ENCODE assay signal across 9 cellular contexts in genomic region chr2:182715896-182716664, GRCh38. TPM values are rescaled to one million over a fixed set of nuclear protein-coding genes. Genes with fewer than 3 reads are reported as not detected.
DNase-seq lines count a peak whose midpoint lies in the region; ATAC-seq and TF ChIP-seq lines count a peak whose summit lies in the region.
"Had no signal": no experiment of that assay in that cellular context is flagged by ENCODE, and none has a peak within 500 bp of the region (broad histone marks: within the 10 kb centered on the region; RNA-seq: fewer than 3 reads in every experiment).

TSS of gene DNAJC10 (plus strand) at chr2:182716257. CDS start at chr2:182718087, 1,830 bp downstream.

- ATAC-seq in HG03378 (IDR thresholded peaks at IDR 0.05; ENCODE audit: unreplicated experiment) (peak; percentile 82), left lobe of liver (peak; percentile 97)

- no peaks in the 10 kb centered on the region for H3K4me1 ChIP-seq in BE2C

- no peak for TF ChIP-seq CTCF in BE2C (IDR thresholded peaks at IDR 0.05; ENCODE audit: low read depth, low read length)

- no peak within 1 kb of the TSS for H3K4me3 Mint-ChIP-seq in activated CD4-positive, alpha-beta T cell treated with anti-CD3 and anti-CD28 coated beads, Interleukin-2, amount 10 ng/mL, durations not matched to agents 24 days and 14 days
- H3K4me3 Mint-ChIP-seq: nephron had no signal

- DNase-seq in BE2C (peak; percentile 83), NCI-H510A (lab: John Stamatoyannopoulos, UW) (peak; percentile 96), cortex of kidney (lab: John Stamatoyannopoulos, UW) (peak; percentile 82), left lobe of liver (ENCODE audit: low spot score) (peak; percentile 90)
- peak; percentile 97 for DNase-seq in activated CD4-positive, alpha-beta T cell treated with anti-CD3 and anti-CD28 coated beads, Interleukin-2, amount 10 ng/mL, durations not matched to agents 24 days and 14 days
- peak; percentile 81 for DNase-seq in stimulated activated CD4-positive, alpha-beta T cell treated with anti-CD3 and anti-CD28 coated beads, Interleukin-2, amount 100 ng/mL, for 4 hours (ENCODE audit: low read depth)

- H3K9me3 ChIP-seq in BE2C: no peaks in the 10 kb centered on the region

- H3K9me3 Mint-ChIP-seq in activated CD4-positive, alpha-beta T cell treated with anti-CD3 and anti-CD28 coated beads, Interleukin-2, amount 10 ng/mL, durations not matched to agents 24 days and 14 days: no peaks in the 10 kb centered on the region
- H3K9me3 Mint-ChIP-seq: nephron had no signal

- H3K36me3 ChIP-seq in BE2C: no peaks in the 10 kb centered on the region

- peak within 1 kb of the TSS; percentile 84 for H3K4me3 ChIP-seq in BE2C (ENCODE audit: low read depth, low read length)

- intact Hi-C loops in activated CD4-positive, alpha-beta T cell treated with anti-CD3 and anti-CD28 coated beads, Interleukin-2, amount 10 ng/mL, durations not matched to agents 24 days and 14 days (cut with micrococcal nuclease): loop anchor here (1.0 to 5.0 kb wide), 4 partner anchors 49 to 824 kb away; partner anchors contain the start of genes ITPRID2 and NUP35

- peaks cover 11% of the 10 kb centered on the region for H3K27me3 Mint-ChIP-seq in activated CD4-positive, alpha-beta T cell treated with anti-CD3 and anti-CD28 coated beads, Interleukin-2, amount 10 ng/mL, durations not matched to agents 24 days and 14 days

- H3K27ac Mint-ChIP-seq in activated CD4-positive, alpha-beta T cell treated with anti-CD3 and anti-CD28 coated beads, Interleukin-2, amount 10 ng/mL, durations not matched to agents 24 days and 14 days: no peak within 1 kb of the TSS
- H3K27ac Mint-ChIP-seq: nephron had no signal

- peak; percentile 91 for TF ChIP-seq POLR2A in GM19099 (IDR thresholded peaks at IDR 0.05; ENCODE audit: extremely low read depth, insufficient read length, low read depth)

- H3K4me1 Mint-ChIP-seq in activated CD4-positive, alpha-beta T cell treated with anti-CD3 and anti-CD28 coated beads, Interleukin-2, amount 10 ng/mL, durations not matched to agents 24 days and 14 days: peaks cover 8% of the 10 kb centered on the region
- H3K4me1 Mint-ChIP-seq: nephron had no signal

- peaks cover 12% of the 10 kb centered on the region for H3K36me3 Mint-ChIP-seq in activated CD4-positive, alpha-beta T cell treated with anti-CD3 and anti-CD28 coated beads, Interleukin-2, amount 10 ng/mL, durations not matched to agents 24 days and 14 days (ENCODE audit: low read depth)

- no peaks in the 10 kb centered on the region for H3K27me3 ChIP-seq in BE2C

RNA-seq across cellular contexts. Expression of gene DNAJC10, which starts in this region (rescaled TPM):
- polyA plus RNA-seq in BE2C (2012; ENCODE audit: insufficient read depth, insufficient read length, low read depth): 7.8 TPM
- total RNA-seq in activated CD4-positive, alpha-beta T cell treated with anti-CD3 and anti-CD28 coated beads, Interleukin-2, amount 10 ng/mL, durations not matched to agents 24 days and 14 days: 68.2 and 75.1 TPM in 2 replicates
- total RNA-seq in left lobe of liver: 32.9 TPM

Comparison
In these comparisons a context has a peak if more than half of its experiments do, and no peak if none do; other contexts are left out.
1. Peak in every context shown above with its lines: DNase-seq, ATAC-seq and H3K4me3 ChIP-seq.